ENCODE assay signal across 11 cellular contexts in the genomic region with DNA sequence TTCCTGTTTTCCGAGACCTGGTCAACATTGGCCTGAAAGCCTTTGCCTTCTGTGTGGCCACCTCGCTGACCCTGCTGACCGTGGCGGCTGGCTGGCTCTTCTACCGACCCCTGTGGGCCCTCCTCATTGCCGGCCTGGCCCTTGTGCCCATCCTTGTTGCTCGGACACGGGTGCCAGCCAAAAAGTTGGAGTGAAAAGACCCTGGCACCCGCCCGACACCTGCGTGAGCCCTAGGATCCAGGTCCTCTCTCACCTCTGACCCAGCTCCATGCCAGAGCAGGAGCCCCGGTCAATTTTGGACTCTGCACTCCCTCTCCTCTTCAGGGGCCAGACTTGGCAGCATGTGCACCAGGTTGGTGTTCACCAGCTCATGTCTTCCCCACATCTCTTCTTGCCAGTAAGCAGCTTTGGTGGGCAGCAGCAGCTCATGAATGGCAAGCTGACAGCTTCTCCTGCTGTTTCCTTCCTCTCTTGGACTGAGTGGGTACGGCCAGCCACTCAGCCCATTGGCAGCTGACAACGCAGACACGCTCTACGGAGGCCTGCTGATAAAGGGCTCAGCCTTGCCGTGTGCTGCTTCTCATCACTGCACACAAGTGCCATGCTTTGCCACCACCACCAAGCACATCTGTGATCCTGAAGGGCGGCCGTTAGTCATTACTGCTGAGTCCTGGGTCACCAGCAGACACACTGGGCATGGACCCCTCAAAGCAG. TPM values are rescaled to one million over a fixed set of nuclear protein-coding genes. Genes with fewer than 3 reads are reported as not detected.
A peak's percentile ranks its signal among the peaks of the same experiment; 100 is the strongest.
DNase-seq lines count a peak whose midpoint lies in the region; ATAC-seq and TF ChIP-seq lines count a peak whose summit lies in the region.
"Had no signal": no experiment of that assay in that cellular context is flagged by ENCODE, and none has a peak within 500 bp of the region (broad histone marks: within the 10 kb centered on the region; RNA-seq: fewer than 3 reads in every experiment).

No MANE protein-coding gene starts in this region.

- 78 to 85% (median 82%) methylated on average over 19 of the region's 19 CpGs for WGBS in psoas muscle, 3 donors

- BruUV-seq in Calu3 (replicated peaks; lab: Mats Ljungman, UMichigan): no TSS peak

- peak overlapping the region; percentile 46 for H3K27ac ChIP-seq in psoas muscle

- H3K27ac Mint-ChIP-seq in Calu3 (ENCODE audit: unreplicated experiment): peak overlapping the region; percentile 47
- peak overlapping the region; percentile 85 for H3K27ac Mint-ChIP-seq in activated CD8-positive, alpha-beta T cell treated with anti-CD3 and anti-CD28 coated beads for 36 hours

- no peak for ATAC-seq in activated CD8-positive, alpha-beta T cell treated with anti-CD3 and anti-CD28 coated beads for 36 hours
- ATAC-seq in psoas muscle: no peak
- no peak for ATAC-seq in HG03025 (IDR thresholded peaks at IDR 0.05; ENCODE audit: low FRiP score, unreplicated experiment)
- no peak for ATAC-seq in GM18907 (IDR thresholded peaks at IDR 0.05; ENCODE audit: unreplicated experiment)

- intact Hi-C loops in Calu3 (cut with micrococcal nuclease; ENCODE audit: unreplicated experiment) (no loop called here), cardiac septum (cut with DNase I) (loop anchor here (1.0 kb wide), 1 partner anchor 16 kb away; a partner anchor contains a TSS), psoas muscle (cut with DNase I) (loop anchor here in 1 of 2 donors (5.0 kb wide), 1 partner anchor 36 kb away; a partner anchor contains a TSS)
- intact Hi-C loops in activated CD8-positive, alpha-beta T cell treated with anti-CD3 and anti-CD28 coated beads for 36 hours (cut with micrococcal nuclease): loop anchor here (5.0 kb wide), 1 partner anchor 36 kb away; a partner anchor contains a TSS

- POLR2A ChIA-PET in activated CD8-positive, alpha-beta T cell treated with anti-CD3 and anti-CD28 coated beads for 36 hours (lab: Charles Lee): interaction anchor here (0.9 to 3.7 kb wide), 5 partner anchors 10 to 37 kb away, joined by 3 to 23 read pairs (median 4); a partner anchor contains a TSS

- H3K27me3 ChIP-seq in psoas muscle (ENCODE audit: insufficient read depth in 3 of 3, low read length in 2 of 3): no peaks in the 10 kb centered on the region

- CTCF ChIA-PET in Calu3 (lab: Charles Lee): no interaction called here
- CTCF ChIA-PET in activated CD8-positive, alpha-beta T cell treated with anti-CD3 and anti-CD28 coated beads for 36 hours (lab: Charles Lee): interaction anchor here (1.5 kb wide), 1 partner anchor 37 kb away, joined by 5 read pairs; a partner anchor contains a TSS

- DNase-seq in Calu3: no peak
- DNase-seq in activated CD8-positive, alpha-beta T cell treated with anti-CD3 and anti-CD28 coated beads for 36 hours: no peak
- peak; percentile 86 for DNase-seq in cardiac septum (ENCODE audit: low spot score)
- no peak for DNase-seq in psoas muscle
- DNase-seq in T-helper 9 cell: no peak
- DNase-seq in SK-N-DZ (ENCODE audit: low spot score): no peak
- DNase-seq: endodermal cell; kidney glomerular epithelial cell; NK-92 treated with Interleukin-12 subunit alpha and Interleukin-12 subunit beta, amount 100 ng/mL, for 24 hours had no signal

- no peak overlapping the region for H3K4me3 Mint-ChIP-seq in Calu3 (ENCODE audit: low read depth, unreplicated experiment)
- H3K4me3 Mint-ChIP-seq in activated CD8-positive, alpha-beta T cell treated with anti-CD3 and anti-CD28 coated beads for 36 hours: no peak overlapping the region
- H3K4me3 Mint-ChIP-seq: endodermal cell had no signal

- peaks cover 47% of the 10 kb centered on the region for H3K36me3 Mint-ChIP-seq in Calu3 (ENCODE audit: insufficient read depth, unreplicated experiment)
- H3K36me3 Mint-ChIP-seq in activated CD8-positive, alpha-beta T cell treated with anti-CD3 and anti-CD28 coated beads for 36 hours (ENCODE audit: low read depth): peaks cover 24% of the 10 kb centered on the region

- no peak overlapping the region for H3K4me3 ChIP-seq in psoas muscle

- H3K4me1 ChIP-seq in psoas muscle: peaks cover 46% of the 10 kb centered on the region

- H3K9me3 Mint-ChIP-seq in Calu3 (ENCODE audit: low read depth, unreplicated experiment): no peaks in the 10 kb centered on the region
- H3K9me3 Mint-ChIP-seq in activated CD8-positive, alpha-beta T cell treated with anti-CD3 and anti-CD28 coated beads for 36 hours: no peaks in the 10 kb centered on the region
- H3K9me3 Mint-ChIP-seq: endodermal cell had no signal

- no peaks in the 10 kb centered on the region for H3K27me3 Mint-ChIP-seq in Calu3 (ENCODE audit: unreplicated experiment)
- H3K27me3 Mint-ChIP-seq in activated CD8-positive, alpha-beta T cell treated with anti-CD3 and anti-CD28 coated beads for 36 hours: no peaks in the 10 kb centered on the region

- TF ChIP-seq CTCF in Calu3 (IDR thresholded peaks at IDR 0.05; ENCODE audit: unreplicated experiment): no peak
- no peak for TF ChIP-seq CTCF in activated CD8-positive, alpha-beta T cell treated with anti-CD3 and anti-CD28 coated beads for 36 hours (IDR thresholded peaks at IDR 0.05)
- no peak for TF ChIP-seq CTCF in psoas muscle (IDR thresholded peaks at IDR 0.05)

- H3K9me3 ChIP-seq in psoas muscle: no peaks in the 10 kb centered on the region

- H3K4me1 Mint-ChIP-seq in Calu3 (ENCODE audit: low read depth, unreplicated experiment): peaks cover 17% of the 10 kb centered on the region
- peaks cover 43% of the 10 kb centered on the region for H3K4me1 Mint-ChIP-seq in activated CD8-positive, alpha-beta T cell treated with anti-CD3 and anti-CD28 coated beads for 36 hours (ENCODE audit: low read depth)

- peaks cover 0 to 80% of the 10 kb centered on the region in 2 donors for H3K36me3 ChIP-seq in psoas muscle (ENCODE audit: insufficient read depth in 1 of 2, low read depth in 1 of 2)

RNA-seq across cellular contexts. Expression of a gene that starts 16.9 kb away (rescaled TPM):
- total RNA-seq in Calu3 (2022) (56.2 and 57.0 TPM in 2 replicates), cardiac septum (62.0 TPM), psoas muscle (100 to 1,000 TPM in 1 of 4 donors, 10 to 100 TPM in 3; 28.2 to 107 (median 34.2) TPM)
- total RNA-seq in activated CD8-positive, alpha-beta T cell treated with anti-CD3 and anti-CD28 coated beads for 36 hours: 10 to 100 TPM; 19.7 to 20.2 TPM
- 10 to 100 TPM; 41.5 to 79.0 (median 48.5) TPM for polyA plus RNA-seq in psoas muscle
- polyA plus RNA-seq in SK-N-DZ (2014; cell fraction: cytosol; rRNA removed): 75.8 and 80.9 TPM in 2 replicates
- 72.5 and 87.5 TPM in 2 replicates for polyA plus RNA-seq in SK-N-DZ (2014; cell fraction: nucleus; rRNA removed)

RNA-seq across cellular contexts. Expression of a gene that starts 17.1 kb away (rescaled TPM):
- total RNA-seq in Calu3 (2022): 14.3 and 16.7 TPM in 2 replicates
- 10 to 100 TPM; 27.6 to 30.2 TPM for total RNA-seq in activated CD8-positive, alpha-beta T cell treated with anti-CD3 and anti-CD28 coated beads for 36 hours
- total RNA-seq in cardiac septum: 23.0 TPM
- 10 to 100 TPM; 18.5 to 26.8 (median 19.5) TPM for total RNA-seq in psoas muscle
- 10 to 100 TPM; 29.5 to 55.4 (median 38.0) TPM for polyA plus RNA-seq in psoas muscle
- polyA plus RNA-seq in SK-N-DZ (2014; cell fraction: cytosol; rRNA removed): 36.0 and 42.6 TPM in 2 replicates
- 19.9 and 26.3 TPM in 2 replicates for polyA plus RNA-seq in SK-N-DZ (2014; cell fraction: nucleus; rRNA removed)

RNA-seq across cellular contexts. Expression of a gene that starts 36.6 kb away (rescaled TPM):
- total RNA-seq in Calu3 (2022) (23.8 and 24.3 TPM in 2 replicates), cardiac septum (16.7 TPM), psoas muscle (10 to 100 TPM; 15.1 to 19.5 (median 16.8) TPM)
- total RNA-seq in activated CD8-positive, alpha-beta T cell treated with anti-CD3 and anti-CD28 coated beads for 36 hours: 10 to 100 TPM; 23.5 to 24.8 TPM
- polyA plus RNA-seq in psoas muscle: 1 to 10 TPM; 5.3 to 8.4 (median 6.2) TPM
- polyA plus RNA-seq in SK-N-DZ (2014; cell fraction: cytosol; rRNA removed): 32.3 and 35.1 TPM in 2 replicates
- 50.3 and 63.1 TPM in 2 replicates for polyA plus RNA-seq in SK-N-DZ (2014; cell fraction: nucleus; rRNA removed)

RNA-seq across cellular contexts. Expression of a gene that starts 36.9 kb away (rescaled TPM):
- total RNA-seq in Calu3 (2022) (16.7 and 17.7 TPM in 2 replicates), cardiac septum (13.2 TPM), psoas muscle (10 to 100 TPM; 11.1 to 14.9 (median 13.2) TPM)
- total RNA-seq in activated CD8-positive, alpha-beta T cell treated with anti-CD3 and anti-CD28 coated beads for 36 hours: 10 to 100 TPM; 20.0 to 20.5 TPM
- 10 to 100 TPM; 13.9 to 20.2 (median 17.7) TPM for polyA plus RNA-seq in psoas muscle
- 42.8 and 54.0 TPM in 2 replicates for polyA plus RNA-seq in SK-N-DZ (2014; cell fraction: cytosol; rRNA removed)
- polyA plus RNA-seq in SK-N-DZ (2014; cell fraction: nucleus; rRNA removed): 31.0 and 39.0 TPM in 2 replicates
